Comparison of ENCODE assay signal across 1 cellular context in genomic region chr7:2811476-2812118, GRCh38.
TF ChIP-seq lines count a peak whose summit lies in the region.

No MANE protein-coding gene starts in this region.

TF ChIP-seq in HepG2, 621 proteins besides CTCF, POLR2A, EP300 and RAD21 (continued from another document):
- TF ChIP-seq ARID3A (IDR thresholded peaks at IDR 0.05; ENCODE audit: low read depth, low read length): no peak
- TF ChIP-seq ZNF276 (CRISPR knock-in tag; IDR thresholded peaks at IDR 0.05; ENCODE audit: low read depth): no peak
- no peak for TF ChIP-seq ZNF180 (CRISPR knock-in tag; IDR thresholded peaks at IDR 0.05; ENCODE audit: borderline replicate concordance, low read depth)
- TF ChIP-seq RBAK (CRISPR knock-in tag; IDR thresholded peaks at IDR 0.05): no peak
- TF ChIP-seq ZNF761 (CRISPR knock-in tag; conservative IDR thresholded peaks at IDR 0.05): peak; percentile 54; the same call in 1 of the 2 replicates
- TF ChIP-seq TBX2 (CRISPR knock-in tag; IDR thresholded peaks at IDR 0.05; ENCODE audit: borderline replicate concordance): no peak
- TF ChIP-seq GFI1 (CRISPR knock-in tag; IDR thresholded peaks at IDR 0.05; ENCODE audit: borderline replicate concordance): peak; percentile 60; the same call in 1 of the 2 replicates
- no peak for TF ChIP-seq ZNF468 (CRISPR knock-in tag; IDR thresholded peaks at IDR 0.05)
- peak; percentile 68 for TF ChIP-seq ZNF263 (CRISPR knock-in tag; IDR thresholded peaks at IDR 0.05)
- TF ChIP-seq THAP11 (CRISPR knock-in tag; IDR thresholded peaks at IDR 0.05): peak; percentile 49; the same call in 1 of the 2 replicates
- TF ChIP-seq KMT2A (CRISPR knock-in tag; IDR thresholded peaks at IDR 0.05): peak; percentile 83; the same call in 1 of the 2 replicates
- no peak for TF ChIP-seq ZNF431 (CRISPR knock-in tag; IDR thresholded peaks at IDR 0.05; ENCODE audit: borderline replicate concordance, low read depth)
- TF ChIP-seq SOX6 (IDR thresholded peaks at IDR 0.05): no peak
- TF ChIP-seq SOX6 (CRISPR knock-in tag; IDR thresholded peaks at IDR 0.05): peak; percentile 24; the same call in 1 of the 2 replicates
- no peak for TF ChIP-seq TEF (CRISPR knock-in tag; IDR thresholded peaks at IDR 0.05)
- no peak for TF ChIP-seq ZNF629 (CRISPR knock-in tag; conservative IDR thresholded peaks at IDR 0.05)
- TF ChIP-seq ZNF451 (CRISPR knock-in tag; IDR thresholded peaks at IDR 0.05): no peak
- TF ChIP-seq ZMYM3 (CRISPR knock-in tag; IDR thresholded peaks at IDR 0.05): 0 out of 2 replicates have a peak, but pooled peaks have one; percentile 25
- peak; percentile 60 for TF ChIP-seq ZNF687 (CRISPR knock-in tag; IDR thresholded peaks at IDR 0.05)
- TF ChIP-seq NCOA2 (CRISPR knock-in tag; IDR thresholded peaks at IDR 0.05): 0 out of 2 replicates have a peak, but pooled peaks have one; percentile 7
- 0 out of 2 replicates have a peak, but pooled peaks have one; percentile 24 for TF ChIP-seq ZBTB25 (CRISPR knock-in tag; IDR thresholded peaks at IDR 0.05)
- no peak for TF ChIP-seq ZNF275 (CRISPR knock-in tag; IDR thresholded peaks at IDR 0.05; ENCODE audit: borderline replicate concordance)
- TF ChIP-seq PAX8 (CRISPR knock-in tag; IDR thresholded peaks at IDR 0.05; ENCODE audit: borderline replicate concordance): no peak
- no peak for TF ChIP-seq HDAC1 (CRISPR knock-in tag; IDR thresholded peaks at IDR 0.05)
- no peak for TF ChIP-seq PHF21A (CRISPR knock-in tag; IDR thresholded peaks at IDR 0.05)
- TF ChIP-seq CREBL2 (CRISPR knock-in tag; IDR thresholded peaks at IDR 0.05; ENCODE audit: borderline replicate concordance): no peak
- no peak for TF ChIP-seq ZNF773 (CRISPR knock-in tag; IDR thresholded peaks at IDR 0.05; ENCODE audit: borderline replicate concordance)
- TF ChIP-seq ZNF34 (CRISPR knock-in tag; IDR thresholded peaks at IDR 0.05; ENCODE audit: borderline replicate concordance): 0 out of 2 replicates have a peak, but pooled peaks have one; percentile 42
- no peak for TF ChIP-seq ZBTB44 (CRISPR knock-in tag; IDR thresholded peaks at IDR 0.05)
- TF ChIP-seq ERF (CRISPR knock-in tag; IDR thresholded peaks at IDR 0.05): peak; percentile 43; the same call in 1 of the 2 replicates
- peak; percentile 66; the same call in 1 of the 2 replicates for TF ChIP-seq ZNF614 (CRISPR knock-in tag; IDR thresholded peaks at IDR 0.05; ENCODE audit: borderline replicate concordance)
- TF ChIP-seq STAG1 (CRISPR knock-in tag; IDR thresholded peaks at IDR 0.05): no peak
